ENCODE assay signal across 18 cellular contexts in genomic region chr10:68345621-68346020, GRCh38. TPM values are rescaled to one million over a fixed set of nuclear protein-coding genes. Genes with fewer than 3 reads are reported as not detected.
DNase-seq lines count a peak whose midpoint lies in the region; ATAC-seq, FAIRE-seq and TF ChIP-seq lines count a peak whose summit lies in the region.
"Had no signal": no experiment of that assay in that cellular context is flagged by ENCODE, and none has a peak within 500 bp of the region (broad histone marks: within the 10 kb centered on the region; RNA-seq: fewer than 3 reads in every experiment).

No MANE protein-coding gene starts in this region.

- ATAC-seq in HepG2 (no peak), right lobe of liver (no peak), K562 (no peak; the same call in 2 of the 3 replicates), GM21515 (IDR thresholded peaks at IDR 0.05; ENCODE audit: unreplicated experiment) (no peak), HG03565 (IDR thresholded peaks at IDR 0.05; ENCODE audit: unreplicated experiment) (no peak)
- ATAC-seq: heart right ventricle, left ventricle myocardium superior, PC-3, T-helper 17 cell had no signal

- no peaks in the 10 kb centered on the region for H3K9me1 ChIP-seq in K562 (ENCODE audit: control insufficient read depth, insufficient read depth, low read length)

- TF ChIP-seq CTCF in HepG2 (CRISPR knock-in tag; IDR thresholded peaks at IDR 0.05) (no peak), right lobe of liver (IDR thresholded peaks at IDR 0.05) (no peak), K562 (IDR thresholded peaks at IDR 0.05 in 2 of 3, conservative IDR thresholded peaks at IDR 0.05 in 1 of 3; ENCODE audit: insufficient read depth in 2 of 3, low read depth in 1 of 3, low read length in 3 of 3) (no peak), smooth muscle cell (IDR thresholded peaks at IDR 0.05; ENCODE audit: borderline replicate concordance, insufficient read depth, poor library complexity, severe bottlenecking) (no peak)

- H2AFZ ChIP-seq in HepG2 (ENCODE audit: low read length) = no peak overlapping the region
- no peak overlapping the region for H2AFZ ChIP-seq in K562 (ENCODE audit: low read depth, low read length)
- H2AFZ ChIP-seq in smooth muscle cell (ENCODE audit: low read depth) = no peak overlapping the region

- H3K4me2 ChIP-seq in HepG2 (ENCODE audit: low read depth, low read length) (no peak overlapping the region), K562 (ENCODE audit: insufficient read depth, low read length) (no peak overlapping the region), smooth muscle cell (no peak overlapping the region)

- H3K9ac ChIP-seq in HepG2 (ENCODE audit: insufficient read depth, low read depth, low read length) = no peak overlapping the region
- no peak overlapping the region for H3K9ac ChIP-seq in K562 (ENCODE audit: insufficient read depth in 1 of 2, low read depth in 2 of 2, low read length in 2 of 2)
- no peak overlapping the region for H3K9ac ChIP-seq in smooth muscle cell (ENCODE audit: low read depth)

- CTCF ChIA-PET in HepG2 (lab: Yijun Ruan, JAX; ENCODE audit: low intra/inter-chr PET ratio, low total read pairs) (no interaction called here), K562 (lab: Yijun Ruan, JAX; ENCODE audit: low intra/inter-chr PET ratio) (no interaction called here)

- H3K9me3 ChIP-seq in HepG2 (ENCODE audit: low read length) = no peaks in the 10 kb centered on the region
- no peaks in the 10 kb centered on the region for H3K9me3 ChIP-seq in right lobe of liver
- H3K9me3 ChIP-seq in K562 (replicated peaks; ENCODE audit: control insufficient read depth, insufficient read depth, low read depth, low read length) = no peaks in the 10 kb centered on the region
- H3K9me3 ChIP-seq in smooth muscle cell (replicated peaks; ENCODE audit: low read depth) = no peaks in the 10 kb centered on the region
- H3K9me3 ChIP-seq: heart right ventricle, right atrium auricular region had no signal

- H3K27ac ChIP-seq in HepG2 (ENCODE audit: extremely low read length, insufficient read depth, low read length) (no peak overlapping the region), right lobe of liver (no peak overlapping the region), K562 (ENCODE audit: extremely low read depth, low read depth, low read length) (no peak overlapping the region), smooth muscle cell (ENCODE audit: low read depth) (peak overlapping the region; percentile 44)
- H3K27ac ChIP-seq: heart right ventricle, right atrium auricular region had no signal

- 96% methylated on average over 4 of the region's 4 CpGs for WGBS in HepG2 (ENCODE audit: low lambda C conversion rate)
- 90% methylated on average over 4 of the region's 4 CpGs for WGBS in right lobe of liver (ENCODE audit: insufficient coverage, low coverage, low lambda C conversion rate, missing lambda C conversion rate)
- WGBS in K562 (ENCODE audit: insufficient coverage, low coverage, missing lambda C conversion rate) = 89% methylated on average over 4 of the region's 4 CpGs
- WGBS in smooth muscle cell (ENCODE audit: low lambda C conversion rate) = 96% methylated on average over 4 of the region's 4 CpGs

- H3K36me3 ChIP-seq in HepG2 (replicated peaks in 1 of 2; ENCODE audit: control insufficient read depth in 1 of 2, insufficient read depth in 2 of 2, low read length in 2 of 2) (peaks cover 6 to 40% of the 10 kb centered on the region in 2 experiments), right lobe of liver (peaks cover 0 to 51% (median 33%) of the 10 kb centered on the region in 4 donors), K562 (ENCODE audit: control insufficient read depth, insufficient read depth, low read length) (peaks cover 61% of the 10 kb centered on the region), smooth muscle cell (ENCODE audit: low read depth) (peaks cover 20% of the 10 kb centered on the region)

- H3K79me2 ChIP-seq in HepG2 (ENCODE audit: insufficient read depth, low read length) (peaks cover 2% of the 10 kb centered on the region), K562 (ENCODE audit: control insufficient read depth, insufficient read depth, low read length) (peaks cover 14% of the 10 kb centered on the region; the same call in 2 of the 3 replicates), smooth muscle cell (ENCODE audit: low read depth) (peaks cover 2% of the 10 kb centered on the region)

- TF ChIP-seq POLR2A in HepG2 (IDR thresholded peaks at IDR 0.05; ENCODE audit: insufficient read depth in 1 of 2, low read depth in 2 of 2, low read length in 2 of 2) (no peak), right lobe of liver (IDR thresholded peaks at IDR 0.05) (no peak), H54 (IDR thresholded peaks at IDR 0.05; ENCODE audit: low read depth, low read length) (no peak), K562 (conservative IDR thresholded peaks at IDR 0.05) (no peak)

- TF ChIP-seq EP300 in HepG2 (IDR thresholded peaks at IDR 0.05; ENCODE audit: low read depth in 2 of 2, low read length in 2 of 2) (no peak), HepG2 (CRISPR knock-in tag; IDR thresholded peaks at IDR 0.05; ENCODE audit: borderline replicate concordance) (no peak), K562 (IDR thresholded peaks at IDR 0.05; ENCODE audit: low read length) (no peak)

- H3K4me1 ChIP-seq in HepG2 (ENCODE audit: insufficient read depth, low read length) = no peaks in the 10 kb centered on the region
- H3K4me1 ChIP-seq in right lobe of liver = no peaks in the 10 kb centered on the region
- no peaks in the 10 kb centered on the region for H3K4me1 ChIP-seq in K562 (replicated peaks in 1 of 2; ENCODE audit: control insufficient read depth in 2 of 2, insufficient read depth in 2 of 2, low read length in 2 of 2)
- H3K4me1 ChIP-seq in smooth muscle cell (ENCODE audit: low read depth) = no peaks in the 10 kb centered on the region
- H3K4me1 ChIP-seq: heart right ventricle, right atrium auricular region had no signal

- FAIRE-seq in HepG2 (lab: Jason Lieb, UNC) (no peak), H54 (lab: Jason Lieb, UNC) (peak; percentile 83), K562 (lab: Jason Lieb, UNC) (no peak)

- TF ChIP-seq RAD21 in HepG2 (CRISPR knock-in tag; IDR thresholded peaks at IDR 0.05) (no peak), K562 (CRISPR knock-in tag; conservative IDR thresholded peaks at IDR 0.05 in 1 of 2, IDR thresholded peaks at IDR 0.05 in 1 of 2) (no peak)

- H3K4me3 ChIP-seq in HepG2 (replicated peaks in 1 of 3; ENCODE audit: insufficient read depth in 1 of 3, low read depth in 2 of 3, low read length in 3 of 3) (no peak overlapping the region), right lobe of liver (no peak overlapping the region), K562 (no peak overlapping the region), smooth muscle cell (no peak overlapping the region)
- H3K4me3 ChIP-seq: heart right ventricle, right atrium auricular region had no signal

- H3F3A ChIP-seq in smooth muscle cell (ENCODE audit: low read depth) = peaks cover 50% of the 10 kb centered on the region

- intact Hi-C loops in HepG2 (cut with micrococcal nuclease; ENCODE audit: unreplicated experiment) (loop anchor here (10.0 kb wide), 1 partner anchor 59 kb away; the partner anchor contains the start of gene RUFY2), right lobe of liver (cut with DNase I) (loop anchor here in 1 of 2 donors (5.0 kb wide), 1 partner anchor 133 kb away; no protein-coding TSS in a partner anchor), K562 (cut with micrococcal nuclease) (loop anchor here (5.0 kb wide), 1 partner anchor 552 kb away; no protein-coding TSS in a partner anchor)

- in situ Hi-C loops in HepG2 (cut with HindIII; ENCODE audit: extremely low pct_ligation_motif_present, low pct_unique_long_range_greater_than_20kb) = no loop called here
- in situ Hi-C loops in K562 (cut with MboI) = no loop called here

- DNase-seq in HepG2 (ENCODE audit: low spot score) (no peak), right lobe of liver (no peak), H54 (ENCODE audit: insufficient read length, low spot score) (no peak), K562 (ENCODE audit: extremely low read depth in 1 of 4, low spot score in 3 of 4) (no peak), smooth muscle cell (lab: John Stamatoyannopoulos, UW; ENCODE audit: unreplicated experiment) (no peak), nucleus accumbens (lab: John Stamatoyannopoulos, UW) (no peak)
- DNase-seq: activated T-cell treated with anti-CD3 and anti-CD28 coated beads, Interleukin-2, amount 50 U/mL, for 48 hours; heart right ventricle; KBM-7; left ventricle myocardium superior; NCI-H1930; occipital lobe; PC-3; SIG-M5; T-helper 17 cell had no signal

- POLR2A ChIA-PET in HepG2 (lab: Yijun Ruan, JAX) = interaction anchor here (1.5 kb wide), 1 partner anchor 14 kb away, joined by 7 read pairs; the partner anchor contains the start of gene HNRNPH3
- POLR2A ChIA-PET in K562 (lab: Yijun Ruan, JAX) = interaction anchor here (0.9 to 7.9 kb wide), 3 partner anchors 9 to 1086 kb away, joined by 3 to 104 read pairs (median 3); partner anchors contain the start of genes HNRNPH3 and PBLD

- BruUV-seq in HepG2 (replicated peaks; lab: Mats Ljungman, UMichigan) (no TSS peak), K562 (replicated peaks; lab: Mats Ljungman, UMichigan) (no TSS peak)

- H4K20me1 ChIP-seq in HepG2 (ENCODE audit: insufficient read depth, low read length) (peaks cover 10% of the 10 kb centered on the region), K562 (replicated peaks; ENCODE audit: control insufficient read depth, insufficient read depth, low read length) (no peaks in the 10 kb centered on the region), smooth muscle cell (ENCODE audit: low read depth) (peaks cover 51% of the 10 kb centered on the region)

- H3K27me3 ChIP-seq in HepG2 (ENCODE audit: control insufficient read depth in 1 of 2, insufficient read depth in 2 of 2, low read length in 2 of 2) = no peaks in the 10 kb centered on the region
- H3K27me3 ChIP-seq in right lobe of liver = no peaks in the 10 kb centered on the region
- no peaks in the 10 kb centered on the region for H3K27me3 ChIP-seq in K562 (ENCODE audit: control insufficient read depth in 2 of 2, insufficient read depth in 2 of 2, low read length in 2 of 2)
- no peaks in the 10 kb centered on the region for H3K27me3 ChIP-seq in smooth muscle cell (ENCODE audit: low read depth)
- H3K27me3 ChIP-seq: heart right ventricle, right atrium auricular region had no signal

RNA-seq across cellular contexts. Expression of gene PBLD, which starts 12.9 kb away (rescaled TPM):
- total RNA-seq in HepG2 (2016; rRNA removed; fragmentation: Illumina TruSeq; extraction: Trizol) (3.0 and 3.1 TPM in 2 replicates), right lobe of liver (100 to 1,000 TPM in 4 of 6 experiments, 10 to 100 TPM in 2; 45.5 to 162 (median 129) TPM), K562 (2014; rRNA removed) (1.7 and 2.6 TPM in 2 replicates), K562 (2014; rRNA removed; fragmentation: Illumina TruSeq; extraction: Trizol) (4.3 and 4.8 TPM in 2 replicates), K562 (2015; rRNA removed; fragmentation: Illumina TruSeq; extraction: Trizol) (2.0 and 2.7 TPM in 2 replicates), K562 (2021) (2.2 and 2.5 TPM in 2 replicates), smooth muscle cell (2.0 and 5.6 TPM in 2 replicates)
- 1.4 and 2.3 TPM in 2 replicates for total RNA-seq in HepG2 (2016; cell fraction: cytosol; rRNA removed; fragmentation: Illumina TruSeq; extraction: Trizol; ENCODE audit: low read depth)
- total RNA-seq in HepG2 (2016; cell fraction: insoluble cytoplasmic fraction; rRNA removed; fragmentation: Illumina TruSeq; extraction: Trizol) = 2.8 and 3.6 TPM in 2 replicates
- total RNA-seq in HepG2 (2016; cell fraction: membrane; rRNA removed; fragmentation: Illumina TruSeq; extraction: Trizol) = 2.1 and 2.4 TPM in 2 replicates
- 2.8 and 4.0 TPM in 2 replicates for total RNA-seq in HepG2 (2016; cell fraction: nucleus; rRNA removed; fragmentation: Illumina TruSeq; extraction: Trizol)
- polyA plus RNA-seq in HepG2 (2011; rRNA removed) (0.42 and 0.52 TPM in 2 replicates), K562 (2011; rRNA removed) (1.2 and 1.8 TPM in 2 replicates), K562 (2014; fragmentation: Illumina TruSeq; extraction: Trizol) (2.8 and 3.3 TPM in 2 replicates), K562 (2014; fragmentation: Nextera tagmentation; extraction: Ambion mirVana) (1 to 10 TPM; 1.7 to 2.1 TPM), K562 (2014; rRNA removed) (2.7 and 2.9 TPM in 2 replicates), smooth muscle cell (2.3 and 4.5 TPM in 2 replicates)
- polyA plus RNA-seq in HepG2 (2011; cell fraction: cytosol; rRNA removed) = 0.16 and 0.24 TPM in 2 replicates
- 0.76 and 0.97 TPM in 2 replicates for polyA plus RNA-seq in HepG2 (2011; cell fraction: nucleus; rRNA removed)
- 1.3 and 3.0 TPM in 2 replicates for polyA plus RNA-seq in HepG2 (2012)
- polyA plus RNA-seq in HepG2 (2016; cell fraction: cytosol; fragmentation: Illumina TruSeq; extraction: Trizol; ENCODE audit: low read depth) = 1.1 and 1.2 TPM in 2 replicates
- polyA plus RNA-seq in HepG2 (2016; cell fraction: insoluble cytoplasmic fraction; fragmentation: Illumina TruSeq; extraction: Trizol; ENCODE audit: low read depth) = 3.5 TPM in 2 replicates
- polyA plus RNA-seq in HepG2 (2016; cell fraction: membrane; fragmentation: Illumina TruSeq; extraction: Trizol; ENCODE audit: low read depth) = 1.2 and 1.4 TPM in 2 replicates
- 2.5 and 4.3 TPM in 2 replicates for polyA plus RNA-seq in HepG2 (2016; cell fraction: nucleus; fragmentation: Illumina TruSeq; extraction: Trizol; ENCODE audit: insufficient read depth, low read depth)
- 0.56 and 0.76 TPM in 2 replicates for polyA minus RNA-seq in HepG2 (2011; rRNA and poly(A)+ RNA removed; ENCODE audit: low replicate concordance)
- polyA minus RNA-seq in HepG2 (2011; cell fraction: cytosol; rRNA and poly(A)+ RNA removed) = 0.59 and 0.62 TPM in 2 replicates
- 0.90 and 1.5 TPM in 2 replicates for polyA minus RNA-seq in HepG2 (2011; cell fraction: nucleus; rRNA and poly(A)+ RNA removed)
- total RNA-seq in K562 (2011; cell fraction: chromatin; rRNA removed; ENCODE audit: low replicate concordance) = 3.8 and 5.0 TPM in 2 replicates
- 1.8 and 2.3 TPM in 2 replicates for total RNA-seq in K562 (2011; cell fraction: nucleolus; rRNA removed)
- total RNA-seq in K562 (2011; cell fraction: nucleoplasm; rRNA removed) = 4.3 and 9.5 TPM in 2 replicates
- polyA plus RNA-seq in K562 (2011; cell fraction: cytosol; rRNA removed) = 0.22 and 0.68 TPM in 2 replicates
- polyA plus RNA-seq in K562 (2011; cell fraction: nucleus; rRNA removed) = 2.0 and 2.1 TPM in 2 replicates
- polyA plus RNA-seq in K562 (2012) = 2.0 and 3.0 TPM in 2 replicates
- 0.53 and 0.81 TPM in 2 replicates for polyA minus RNA-seq in K562 (2011; rRNA and poly(A)+ RNA removed)
- 0.76 TPM in 1 of 2 replicates, not detected in the other for polyA minus RNA-seq in K562 (2011; cell fraction: cytosol; rRNA and poly(A)+ RNA removed)
- polyA minus RNA-seq in K562 (2011; cell fraction: nucleus; rRNA and poly(A)+ RNA removed) = 0.94 and 1.7 TPM in 2 replicates

RNA-seq across cellular contexts. Expression of gene HNRNPH3, which starts 13.8 kb away (rescaled TPM):
- total RNA-seq in HepG2 (2016; rRNA removed; fragmentation: Illumina TruSeq; extraction: Trizol) = 46.0 and 84.5 TPM in 2 replicates
- 10.1 and 14.0 TPM in 2 replicates for total RNA-seq in HepG2 (2016; cell fraction: cytosol; rRNA removed; fragmentation: Illumina TruSeq; extraction: Trizol; ENCODE audit: low read depth)
- total RNA-seq in HepG2 (2016; cell fraction: insoluble cytoplasmic fraction; rRNA removed; fragmentation: Illumina TruSeq; extraction: Trizol) = 43.5 and 77.3 TPM in 2 replicates
- 20.4 and 25.0 TPM in 2 replicates for total RNA-seq in HepG2 (2016; cell fraction: membrane; rRNA removed; fragmentation: Illumina TruSeq; extraction: Trizol)
- 63.5 and 64.6 TPM in 2 replicates for total RNA-seq in HepG2 (2016; cell fraction: nucleus; rRNA removed; fragmentation: Illumina TruSeq; extraction: Trizol)
- polyA plus RNA-seq in HepG2 (2011; rRNA removed) = 31.3 and 47.7 TPM in 2 replicates
- polyA plus RNA-seq in HepG2 (2011; cell fraction: cytosol; rRNA removed) = 16.7 and 20.6 TPM in 2 replicates
- polyA plus RNA-seq in HepG2 (2011; cell fraction: nucleus; rRNA removed) = 33.6 and 52.8 TPM in 2 replicates
- 123 and 162 TPM in 2 replicates for polyA plus RNA-seq in HepG2 (2012)
- 10.0 TPM in 2 replicates for polyA plus RNA-seq in HepG2 (2016; cell fraction: cytosol; fragmentation: Illumina TruSeq; extraction: Trizol; ENCODE audit: low read depth)
- polyA plus RNA-seq in HepG2 (2016; cell fraction: insoluble cytoplasmic fraction; fragmentation: Illumina TruSeq; extraction: Trizol; ENCODE audit: low read depth) = 350 and 380 TPM in 2 replicates
- 20.3 and 21.1 TPM in 2 replicates for polyA plus RNA-seq in HepG2 (2016; cell fraction: membrane; fragmentation: Illumina TruSeq; extraction: Trizol; ENCODE audit: low read depth)
- polyA plus RNA-seq in HepG2 (2016; cell fraction: nucleus; fragmentation: Illumina TruSeq; extraction: Trizol; ENCODE audit: insufficient read depth, low read depth) = 259 and 277 TPM in 2 replicates
- polyA minus RNA-seq in HepG2 (2011; rRNA and poly(A)+ RNA removed; ENCODE audit: low replicate concordance) = 6.6 and 20.1 TPM in 2 replicates
- polyA minus RNA-seq in HepG2 (2011; cell fraction: cytosol; rRNA and poly(A)+ RNA removed) = 14.9 and 18.1 TPM in 2 replicates
- 66.1 and 67.3 TPM in 2 replicates for polyA minus RNA-seq in HepG2 (2011; cell fraction: nucleus; rRNA and poly(A)+ RNA removed)
- total RNA-seq in right lobe of liver = 10 to 100 TPM; 13.2 to 40.7 (median 25.3) TPM
- 62.9 and 248 TPM in 2 replicates for total RNA-seq in K562 (2011; cell fraction: chromatin; rRNA removed; ENCODE audit: low replicate concordance)
- 23.0 and 31.5 TPM in 2 replicates for total RNA-seq in K562 (2011; cell fraction: nucleolus; rRNA removed)
- 90.9 and 129 TPM in 2 replicates for total RNA-seq in K562 (2011; cell fraction: nucleoplasm; rRNA removed)
- total RNA-seq in K562 (2014; rRNA removed) = 68.9 and 88.0 TPM in 2 replicates
- total RNA-seq in K562 (2014; rRNA removed; fragmentation: Illumina TruSeq; extraction: Trizol) = 52.8 and 72.3 TPM in 2 replicates
- 60.8 and 61.5 TPM in 2 replicates for total RNA-seq in K562 (2015; rRNA removed; fragmentation: Illumina TruSeq; extraction: Trizol)
- 162 and 170 TPM in 2 replicates for total RNA-seq in K562 (2021)
- 97.5 and 152 TPM in 2 replicates for polyA plus RNA-seq in K562 (2011; rRNA removed)
- 24.1 and 54.7 TPM in 2 replicates for polyA plus RNA-seq in K562 (2011; cell fraction: cytosol; rRNA removed)
- polyA plus RNA-seq in K562 (2011; cell fraction: nucleus; rRNA removed) = 65.4 and 82.8 TPM in 2 replicates
- polyA plus RNA-seq in K562 (2012) = 163 and 412 TPM in 2 replicates
- 468 and 562 TPM in 2 replicates for polyA plus RNA-seq in K562 (2014; fragmentation: Illumina TruSeq; extraction: Trizol)
- 100 to 1,000 TPM; 129 to 208 TPM for polyA plus RNA-seq in K562 (2014; fragmentation: Nextera tagmentation; extraction: Ambion mirVana)
- 371 and 431 TPM in 2 replicates for polyA plus RNA-seq in K562 (2014; rRNA removed)
- 225 and 315 TPM in 2 replicates for polyA minus RNA-seq in K562 (2011; rRNA and poly(A)+ RNA removed)
- 50.4 and 63.2 TPM in 2 replicates for polyA minus RNA-seq in K562 (2011; cell fraction: cytosol; rRNA and poly(A)+ RNA removed)
- 58.3 and 78.0 TPM in 2 replicates for polyA minus RNA-seq in K562 (2011; cell fraction: nucleus; rRNA and poly(A)+ RNA removed)
- 21.4 and 31.2 TPM in 2 replicates for total RNA-seq in smooth muscle cell
- polyA plus RNA-seq in smooth muscle cell = 143 and 159 TPM in 2 replicates

Comparison
In these comparisons a context has a peak if more than half of its experiments do, and no peak if none do; other contexts are left out.
1. Of the 241 proteins assayed by ChIP-seq in both HepG2 and K562: peak only in HepG2: RBM22; only in K562: POLR2AphosphoS2, POLR2AphosphoS5 and POLR2G; in both: none; in neither: 237.